1 cellular context compared by ENCODE assay signal in genomic region chr9:134938346-134939079, GRCh38.
TF ChIP-seq lines count a peak whose summit lies in the region.

No MANE protein-coding gene starts in this region.

TF ChIP-seq in IMR-90, 13 proteins besides CTCF, POLR2A, EP300 and RAD21:
- TF ChIP-seq CHD1 (IDR thresholded peaks at IDR 0.05; ENCODE audit: low read depth, low read length): no peak
- TF ChIP-seq BHLHE40 (IDR thresholded peaks at IDR 0.05; ENCODE audit: low read depth, low read length): no peak
- no peak for TF ChIP-seq MXI1 (IDR thresholded peaks at IDR 0.05; ENCODE audit: borderline replicate concordance, low read depth, low read length)
- TF ChIP-seq USF2 (IDR thresholded peaks at IDR 0.05; ENCODE audit: low read depth, low read length): no peak
- no peak for TF ChIP-seq FOS (IDR thresholded peaks at IDR 0.05; ENCODE audit: low read depth, low read length)
- no peak for TF ChIP-seq MAZ (IDR thresholded peaks at IDR 0.05; ENCODE audit: borderline replicate concordance, low read depth, low read length)
- TF ChIP-seq RCOR1 (IDR thresholded peaks at IDR 0.05; ENCODE audit: insufficient replicate concordance, low read length): no peak
- TF ChIP-seq SMC3 (IDR thresholded peaks at IDR 0.05; ENCODE audit: low read depth, low read length): no peak
- TF ChIP-seq RFX5 (IDR thresholded peaks at IDR 0.05; ENCODE audit: low read depth, low read length): no peak
- TF ChIP-seq ELK1 (IDR thresholded peaks at IDR 0.05; ENCODE audit: borderline replicate concordance, low read depth, low read length): no peak
